ENCODE assay signal across 20 cellular contexts in genomic region chr5:116448450-116448849, GRCh38.
"Had no signal": no experiment of that assay in that cellular context is flagged by ENCODE, and none has a peak within 500 bp of the region (broad histone marks: within the 10 kb centered on the region; RNA-seq: fewer than 3 reads in every experiment).

No MANE protein-coding gene starts in this region.

- H3K27me3 ChIP-seq: ascending aorta, cardiac muscle cell, esophagus squamous epithelium, transverse colon had no signal

- H3K27ac ChIP-seq: ascending aorta, cardiac muscle cell, esophagus squamous epithelium, prostate gland, transverse colon had no signal

- H3K9me3 Mint-ChIP-seq: activated naive CD4-positive, alpha-beta T cell treated with anti-CD3 and anti-CD28 coated beads for 36 hours; activated T-helper 2 cell treated with anti-CD3 and anti-CD28 coated beads, Interferon-gamma antibody, Interleukin-2, Interleukin-4, amounts not matched to agents 10 μg/mL and 5 μg/mL and 100 μg/mL, durations not matched to agents 14 hours and 24 hours and 36 hours; memory B cell had no signal

- H3K27me3 Mint-ChIP-seq: memory B cell; naive thymus-derived CD4-positive, alpha-beta T cell had no signal

- ATAC-seq: left ventricle myocardium superior; mucosa of descending colon; naive thymus-derived CD4-positive, alpha-beta T cell; right cardiac atrium had no signal

- H3K9me3 ChIP-seq: ascending aorta, esophagus squamous epithelium, mucosa of descending colon, prostate gland, transverse colon had no signal

- H3K36me3 ChIP-seq: prostate gland had no signal

- H3K4me3 ChIP-seq: ascending aorta, cardiac muscle cell, esophagus squamous epithelium, mucosa of descending colon, prostate gland, transverse colon had no signal

- FAIRE-seq: endometrium, small intestine had no signal

- H3K4me1 ChIP-seq: ascending aorta, esophagus squamous epithelium, prostate gland had no signal

- H3K4me3 Mint-ChIP-seq: activated naive CD4-positive, alpha-beta T cell treated with anti-CD3 and anti-CD28 coated beads for 36 hours; memory B cell; naive thymus-derived CD4-positive, alpha-beta T cell had no signal

- H3K27ac Mint-ChIP-seq: activated naive CD4-positive, alpha-beta T cell treated with anti-CD3 and anti-CD28 coated beads for 36 hours; activated T-helper 2 cell treated with anti-CD3 and anti-CD28 coated beads, Interferon-gamma antibody, Interleukin-2, Interleukin-4, amounts not matched to agents 10 μg/mL and 5 μg/mL and 100 μg/mL, durations not matched to agents 14 hours and 24 hours and 36 hours; memory B cell had no signal

- DNase-seq: activated CD4-positive, CD25-positive, alpha-beta regulatory T cell treated with anti-CD3 and anti-CD28 coated beads, Interleukin-2, amount 50 U/mL, for 72 hours; activated naive CD4-positive, alpha-beta T cell treated with anti-CD3 and anti-CD28 coated beads for 36 hours; activated T-cell treated with anti-CD3 and anti-CD28 coated beads for 4 hours; esophagus squamous epithelium; hippocampal formation; left ventricle myocardium superior; mucosa of descending colon; naive thymus-derived CD4-positive, alpha-beta T cell; occipital lobe; right cardiac atrium; small intestine; stimulated activated CD4-positive, alpha-beta T cell treated with anti-CD3 and anti-CD28 coated beads, Interleukin-4, amount 100 ng/mL, for 24 hours; stimulated activated naive CD4-positive, alpha-beta T cell; transverse colon had no signal
